Comparison of ENCODE assay signal across 10 cellular contexts in the genomic region with DNA sequence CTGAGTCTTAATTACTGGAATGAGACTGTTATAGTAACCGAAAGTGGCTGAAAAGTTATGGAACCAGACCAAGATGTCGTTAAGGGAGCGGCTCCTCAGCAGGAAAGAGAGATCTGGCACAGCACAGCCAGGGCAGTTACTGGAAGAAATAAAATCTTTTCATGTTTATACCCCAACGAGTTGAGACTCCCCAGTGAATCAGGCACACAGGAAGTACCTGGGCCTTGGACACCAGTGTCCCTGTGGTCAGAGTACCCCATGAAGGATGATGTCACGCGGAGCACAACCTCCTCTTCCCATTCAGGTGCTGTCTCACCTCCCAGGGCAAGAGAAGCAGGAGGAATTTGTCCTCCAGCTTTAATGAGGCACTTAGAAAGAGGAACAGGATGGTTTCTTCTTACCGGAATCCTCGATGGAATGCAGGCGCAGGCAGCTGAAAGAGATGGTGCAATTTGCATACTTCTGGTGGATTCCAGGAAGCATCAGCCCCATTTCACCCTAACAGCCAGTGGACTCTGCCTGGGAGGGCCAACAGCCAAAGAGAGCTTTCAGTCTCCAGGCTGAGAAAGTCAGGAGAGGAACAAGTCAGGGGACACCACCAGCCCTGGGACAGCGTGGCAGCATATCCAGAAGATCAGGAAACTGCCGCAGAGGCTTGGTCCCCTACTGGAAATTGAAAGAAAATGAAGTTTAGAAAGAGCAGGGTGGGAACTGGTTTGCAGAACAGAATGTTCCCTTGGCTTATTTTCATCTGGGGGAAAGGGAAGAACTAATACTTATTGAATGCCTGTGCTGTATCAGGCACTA. TPM values are rescaled to one million over a fixed set of nuclear protein-coding genes. Genes with fewer than 3 reads are reported as not detected.
A peak's percentile ranks its signal among the peaks of the same experiment; 100 is the strongest.
DNase-seq lines count a peak whose midpoint lies in the region; ATAC-seq and TF ChIP-seq lines count a peak whose summit lies in the region.
"Had no signal": no experiment of that assay in that cellular context is flagged by ENCODE, and none has a peak within 500 bp of the region (broad histone marks: within the 10 kb centered on the region; RNA-seq: fewer than 3 reads in every experiment).

No MANE protein-coding gene starts in this region.

- peak overlapping the region; percentile 80 for H2AFZ ChIP-seq in fibroblast of lung (ENCODE audit: low read length)

- H3K79me2 ChIP-seq in fibroblast of lung (ENCODE audit: control insufficient read depth, insufficient read depth, low read length): no peaks in the 10 kb centered on the region

- H3K9ac ChIP-seq in fibroblast of lung (ENCODE audit: insufficient read depth, low read length): peak overlapping the region; percentile 26

- peaks cover 38% of the 10 kb centered on the region for H3K27me3 Mint-ChIP-seq in stimulated activated naive CD8-positive, alpha-beta T cell treated with anti-CD3 and anti-CD28 coated beads, Interleukin-15, amount 100 ng/mL, for 72 hours

- intact Hi-C loops in mucosa of descending colon (cut with DNase I, micrococcal nuclease): no loop called here

- peak overlapping the region in 1 of 2 donors; percentile 61 for H3K27ac Mint-ChIP-seq in stimulated activated naive CD8-positive, alpha-beta T cell treated with anti-CD3 and anti-CD28 coated beads, Interleukin-15, amount 100 ng/mL, for 72 hours
- H3K27ac Mint-ChIP-seq: activated CD4-positive, alpha-beta memory T cell treated with anti-CD3 and anti-CD28 coated beads, Interleukin-2, amount 10 ng/mL, durations not matched to agents 7 days and 5 days had no signal

- no peak overlapping the region for H3K4me3 Mint-ChIP-seq in stimulated activated naive CD8-positive, alpha-beta T cell treated with anti-CD3 and anti-CD28 coated beads, Interleukin-15, amount 100 ng/mL, for 72 hours
- H3K4me3 Mint-ChIP-seq: activated CD4-positive, alpha-beta memory T cell treated with anti-CD3 and anti-CD28 coated beads, Interleukin-2, amount 10 ng/mL, durations not matched to agents 7 days and 5 days had no signal

- WGBS in upper lobe of left lung, 2 donors: 32 to 38% methylated on average over 11 of the region's 11 CpGs

- H4K20me1 ChIP-seq in fibroblast of lung (ENCODE audit: control insufficient read depth, extremely low read depth, insufficient read depth, low read length): no peaks in the 10 kb centered on the region

- H3K27ac ChIP-seq in fibroblast of lung (ENCODE audit: insufficient read depth, low read length): peak overlapping the region; percentile 84
- peak overlapping the region; percentile 83 to 94 (median 86) for H3K27ac ChIP-seq in upper lobe of left lung

- H3K4me1 ChIP-seq in fibroblast of lung (ENCODE audit: control insufficient read depth, extremely low read depth, insufficient read depth, low read length) (peaks cover 15% of the 10 kb centered on the region), mucosa of descending colon (ENCODE audit: low read depth) (peaks cover 31% of the 10 kb centered on the region), upper lobe of left lung (peaks cover 21 to 34% (median 25%) of the 10 kb centered on the region in 4 donors)

- peaks cover 12% of the 10 kb centered on the region for H3K27me3 ChIP-seq in fibroblast of lung (ENCODE audit: control insufficient read depth, insufficient read depth, low read length)
- H3K27me3 ChIP-seq in upper lobe of left lung: no peaks in the 10 kb centered on the region

- peak overlapping the region in 2 of 4 experiments; percentile 0 to 34 for H3K4me3 ChIP-seq in fibroblast of lung (replicated peaks in 1 of 4; ENCODE audit: control extremely low read depth in 1 of 4, insufficient read depth in 1 of 4, low read depth in 3 of 4, low read length in 4 of 4)
- H3K4me3 ChIP-seq in mucosa of descending colon: no peak overlapping the region
- peak overlapping the region in 3 of 4 donors; percentile 9 to 30 (median 21) for H3K4me3 ChIP-seq in upper lobe of left lung

- H3K4me2 ChIP-seq in fibroblast of lung (ENCODE audit: extremely low read depth, insufficient read depth, low read length): peak overlapping the region; percentile 92

- H3K9me3 ChIP-seq in fibroblast of lung (ENCODE audit: control insufficient read depth, insufficient read depth, low read depth, low read length): no peaks in the 10 kb centered on the region
- no peaks in the 10 kb centered on the region for H3K9me3 ChIP-seq in mucosa of descending colon
- no peaks in the 10 kb centered on the region for H3K9me3 ChIP-seq in upper lobe of left lung

- H3K4me1 Mint-ChIP-seq in stimulated activated naive CD8-positive, alpha-beta T cell treated with anti-CD3 and anti-CD28 coated beads, Interleukin-15, amount 100 ng/mL, for 72 hours: no peaks in the 10 kb centered on the region

- H3K9me3 Mint-ChIP-seq in stimulated activated naive CD8-positive, alpha-beta T cell treated with anti-CD3 and anti-CD28 coated beads, Interleukin-15, amount 100 ng/mL, for 72 hours: no peaks in the 10 kb centered on the region
- H3K9me3 Mint-ChIP-seq: activated CD4-positive, alpha-beta memory T cell treated with anti-CD3 and anti-CD28 coated beads, Interleukin-2, amount 10 ng/mL, durations not matched to agents 7 days and 5 days had no signal

- peak in 1 of 4 donors; percentile 49 for TF ChIP-seq POLR2A in upper lobe of left lung (IDR thresholded peaks at IDR 0.05)
- TF ChIP-seq POLR2A in GM18505 (IDR thresholded peaks at IDR 0.05; ENCODE audit: borderline replicate concordance, extremely low read depth, insufficient read depth, insufficient read length): no peak

- no peak for TF ChIP-seq CTCF in fibroblast of lung (conservative IDR thresholded peaks at IDR 0.05 in 1 of 2, IDR thresholded peaks at IDR 0.05 in 1 of 2; ENCODE audit: low read depth in 1 of 2, low read length in 2 of 2)
- no peak for TF ChIP-seq CTCF in mucosa of descending colon (IDR thresholded peaks at IDR 0.05)
- TF ChIP-seq CTCF in upper lobe of left lung (IDR thresholded peaks at IDR 0.05): peak in 1 of 6 experiments; percentile 39

- peak; percentile 67 to 86 (median 76) for TF ChIP-seq EP300 in upper lobe of left lung (IDR thresholded peaks at IDR 0.05)

- H3K36me3 ChIP-seq in fibroblast of lung (ENCODE audit: control insufficient read depth, insufficient read depth, low read length) (no peaks in the 10 kb centered on the region), mucosa of descending colon (ENCODE audit: low read depth) (no peaks in the 10 kb centered on the region), upper lobe of left lung (no peaks in the 10 kb centered on the region)

- DNase-seq in RPMI7951 (ENCODE audit: low read depth) (peak; percentile 22), fibroblast of lung (ENCODE audit: low read depth in 2 of 2) (peak; percentile 75 to 83), mucosa of descending colon (peak; percentile 64 to 80 (median 64)), upper lobe of left lung (peak in 1 of 2 donors; percentile 70), SIG-M5 (lab: John Stamatoyannopoulos, UW) (no peak)
- DNase-seq in stimulated activated naive CD8-positive, alpha-beta T cell treated with anti-CD3 and anti-CD28 coated beads, Interleukin-15, amount 100 ng/mL, for 72 hours: no peak
- DNase-seq: activated CD4-positive, alpha-beta memory T cell treated with anti-CD3 and anti-CD28 coated beads, Interleukin-2, amount 10 ng/mL, durations not matched to agents 7 days and 5 days; erythroblast had no signal

- ATAC-seq in mucosa of descending colon: peak; percentile 82
- ATAC-seq in upper lobe of left lung (ENCODE audit: low FRiP score in 2 of 2): peak; percentile 79 to 85
- ATAC-seq in GM18873 (IDR thresholded peaks at IDR 0.05; ENCODE audit: low FRiP score, unreplicated experiment): no peak
- no peak for ATAC-seq in stimulated activated naive CD8-positive, alpha-beta T cell treated with anti-CD3 and anti-CD28 coated beads, Interleukin-15, amount 100 ng/mL, for 72 hours
- ATAC-seq in GM18505 (IDR thresholded peaks at IDR 0.05; ENCODE audit: unreplicated experiment): no peak

RNA-seq across cellular contexts. Expression of a gene that starts 35.9 kb away (rescaled TPM):
- 9.9 and 11.9 TPM in 2 replicates for total RNA-seq in RPMI7951 (2014; rRNA removed; shearing (Covaris generic))
- total RNA-seq in fibroblast of lung (11.0 and 18.5 TPM in 2 replicates), mucosa of descending colon (10 to 100 TPM; 61.4 to 90.2 (median 79.6) TPM), upper lobe of left lung (10 to 100 TPM; 33.1 to 95.3 (median 53.7) TPM)
- 23.4 and 26.8 TPM in 2 replicates for polyA plus RNA-seq in fibroblast of lung
- 16.3 and 21.7 TPM in 2 replicates for polyA plus RNA-seq in fibroblast of lung (2012)
- polyA minus RNA-seq in fibroblast of lung (ENCODE audit: low replicate concordance): 11.3 and 11.4 TPM in 2 replicates

Comparison
In these comparisons a context has a peak if more than half of its experiments do, and no peak if none do; other contexts are left out.
1. DNase-seq: peak in RPMI7951 (single experiment), fibroblast of lung (2 of 2) and mucosa of descending colon (3 of 3); none in stimulated activated naive CD8-positive, alpha-beta T cell treated with anti-CD3 and anti-CD28 coated beads, Interleukin-15, amount 100 ng/mL, for 72 hours (0 of 2) and SIG-M5 (single experiment).
2. ATAC-seq: peak in mucosa of descending colon (single experiment) and upper lobe of left lung (2 of 2); none in GM18873 (single experiment), stimulated activated naive CD8-positive, alpha-beta T cell treated with anti-CD3 and anti-CD28 coated beads, Interleukin-15, amount 100 ng/mL, for 72 hours (single experiment) and GM18505 (single experiment).